In the genomic region with DNA sequence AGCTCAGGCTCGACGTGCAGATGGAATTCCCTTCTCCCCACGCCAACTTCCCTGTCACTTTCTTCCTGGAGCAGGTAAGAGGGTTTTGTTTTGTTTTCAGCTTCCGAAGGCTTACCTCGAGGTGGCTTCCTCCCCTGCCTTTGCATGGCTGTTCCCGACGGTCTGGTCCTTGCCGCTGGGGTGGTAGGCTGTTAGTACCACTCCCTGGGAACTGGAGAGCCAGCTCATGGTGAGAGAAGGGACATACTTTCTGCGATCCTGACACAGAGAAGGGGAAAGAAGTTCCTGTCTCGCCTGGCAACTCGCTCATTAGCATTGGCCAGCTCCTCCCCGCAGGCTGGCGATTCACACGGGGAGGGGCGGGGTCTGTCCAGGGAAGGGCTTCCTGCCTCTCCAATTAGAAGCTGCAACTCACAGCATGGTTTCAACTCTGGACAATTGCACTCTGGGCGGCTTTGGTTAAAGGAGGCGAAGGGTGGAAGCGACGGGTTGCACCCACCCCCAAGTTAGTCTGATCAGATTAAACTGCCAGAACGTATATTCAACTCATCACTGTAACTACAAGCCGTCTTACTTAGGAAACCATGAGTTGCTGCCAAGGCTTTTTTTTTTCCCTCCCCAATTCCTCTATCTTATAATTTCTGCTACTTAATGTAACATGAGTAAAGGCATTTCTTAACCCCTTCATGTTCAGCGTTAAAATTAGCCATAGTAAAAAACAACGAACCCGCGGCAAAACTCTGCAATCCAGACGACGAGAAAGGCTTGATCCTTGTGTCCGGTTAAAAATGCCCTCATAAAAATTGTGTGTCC, we compare ENCODE assay signal across 8 cellular contexts.
A peak's percentile ranks its signal among the peaks of the same experiment; 100 is the strongest.
DNase-seq lines count a peak whose midpoint lies in the region; ATAC-seq and TF ChIP-seq lines count a peak whose summit lies in the region.

A gene with protein sequence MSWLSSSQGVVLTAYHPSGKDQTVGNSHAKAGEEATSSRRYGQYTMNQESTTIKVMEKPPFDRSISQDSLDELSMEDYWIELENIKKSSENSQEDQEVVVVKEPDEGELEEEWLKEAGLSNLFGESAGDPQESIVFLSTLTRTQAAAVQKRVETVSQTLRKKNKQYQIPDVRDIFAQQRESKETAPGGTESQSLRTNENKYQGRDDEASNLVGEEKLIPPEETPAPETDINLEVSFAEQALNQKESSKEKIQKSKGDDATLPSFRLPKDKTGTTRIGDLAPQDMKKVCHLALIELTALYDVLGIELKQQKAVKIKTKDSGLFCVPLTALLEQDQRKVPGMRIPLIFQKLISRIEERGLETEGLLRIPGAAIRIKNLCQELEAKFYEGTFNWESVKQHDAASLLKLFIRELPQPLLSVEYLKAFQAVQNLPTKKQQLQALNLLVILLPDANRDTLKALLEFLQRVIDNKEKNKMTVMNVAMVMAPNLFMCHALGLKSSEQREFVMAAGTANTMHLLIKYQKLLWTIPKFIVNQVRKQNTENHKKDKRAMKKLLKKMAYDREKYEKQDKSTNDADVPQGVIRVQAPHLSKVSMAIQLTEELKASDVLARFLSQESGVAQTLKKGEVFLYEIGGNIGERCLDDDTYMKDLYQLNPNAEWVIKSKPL (minus strand): TSS at position 269 of the 813 bp plus-strand sequence. CDS start 41 bp downstream, at position 228.

- ATAC-seq in HG02885 (IDR thresholded peaks at IDR 0.05; ENCODE audit: poor library complexity, unreplicated experiment), result peak; percentile 96

- peak within 1 kb of the TSS; percentile 72 for H3K4me3 ChIP-seq in choroid plexus epithelial cell (ENCODE audit: low read depth, low read length)

- peak; percentile 20 for DNase-seq in NCI-H2196 (lab: John Stamatoyannopoulos, UW; ENCODE audit: unreplicated experiment)
- no peak for DNase-seq in NCI-H2196 treated with DMSO at 0.1 percent for 48 hours (lab: John Stamatoyannopoulos, UW; ENCODE audit: unreplicated experiment)
- DNase-seq in NCI-H2227 (lab: John Stamatoyannopoulos, UW; ENCODE audit: unreplicated experiment), result peak; percentile 64
- DNase-seq in activated CD4-positive, CD25-positive, alpha-beta regulatory T cell treated with anti-CD3 and anti-CD28 coated beads, Interleukin-2, amount 50 U/mL, for 72 hours, result peak; percentile 75
- peak; percentile 96 for DNase-seq in choroid plexus epithelial cell (ENCODE audit: low read depth)
- peak; percentile 95 for DNase-seq in kidney tubule cell (ENCODE audit: low spot score)
- peak; percentile 32 to 69 (median 46) for DNase-seq in stimulated activated CD4-positive, alpha-beta T cell treated with anti-CD3 and anti-CD28 coated beads, Interleukin-1b, Interleukin-23, amount 100 ng/mL, for 24 hours (ENCODE audit: low read depth in 4 of 4, low spot score in 1 of 4)

- TF ChIP-seq CTCF in choroid plexus epithelial cell (conservative IDR thresholded peaks at IDR 0.05; ENCODE audit: low read depth, low read length), result no peak
